8 cellular contexts compared by ENCODE assay signal in the genomic region with DNA sequence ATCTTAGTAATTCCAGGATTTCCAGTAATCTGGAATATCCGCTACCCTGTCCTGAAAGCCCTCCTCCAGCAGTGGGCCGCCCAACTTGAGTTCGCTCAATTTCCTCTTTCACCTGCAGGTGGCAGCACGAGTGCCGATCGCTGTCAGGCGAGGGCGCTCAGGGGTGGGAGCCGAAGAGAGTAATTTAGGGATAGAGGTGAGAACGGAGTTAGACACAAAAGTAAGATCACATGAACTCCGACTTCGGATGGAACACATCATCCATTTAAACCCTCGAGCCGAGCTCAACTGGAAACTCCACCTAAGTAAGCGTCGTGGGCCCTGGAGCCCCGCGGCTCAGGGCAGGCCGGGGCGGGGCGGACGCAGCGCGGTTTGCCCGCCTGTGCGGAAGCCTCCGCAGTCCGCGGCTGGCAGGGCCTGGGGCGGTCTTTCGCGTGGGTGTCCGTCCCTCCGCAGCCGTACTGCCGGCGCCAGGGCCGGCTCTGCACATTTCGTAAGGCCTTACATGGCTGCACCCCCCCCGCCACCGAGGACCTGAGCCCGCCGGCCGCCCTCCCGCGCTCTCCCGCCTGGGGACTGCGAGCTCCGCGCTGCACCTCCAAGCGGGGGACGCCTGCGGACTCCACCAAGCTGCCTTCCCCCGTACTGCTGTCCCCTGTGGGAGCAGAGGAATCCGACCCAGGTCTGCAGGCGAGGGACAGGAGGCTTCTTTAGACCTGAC.
DNase-seq lines count a peak whose midpoint lies in the region.

No MANE protein-coding gene starts in this region.

- H3K27me3 ChIP-seq in H7 (ENCODE audit: control insufficient read depth, insufficient read depth, low read length) (peaks cover 14% of the 10 kb centered on the region), SJCRH30 (peaks cover 9% of the 10 kb centered on the region; the same call in 1 of the 2 replicates)

- no peak overlapping the region for H3K27ac ChIP-seq in SJCRH30

- peak overlapping the region; percentile 58 for H3K4me3 ChIP-seq in H7 (ENCODE audit: insufficient read depth, low read depth, low read length)
- H3K4me3 ChIP-seq in SJCRH30 = peak overlapping the region; percentile 59

- peak; percentile 85 for DNase-seq in ELR (ENCODE audit: low read depth)
- DNase-seq in H7 = peak; percentile 87
- DNase-seq in LoVo (ENCODE audit: low spot score) = peak; percentile 75
- peak; percentile 79 to 89 for DNase-seq in SJCRH30
- peak; percentile 48 to 76 (median 70) for DNase-seq in activated naive CD4-positive, alpha-beta T cell (lab: John Stamatoyannopoulos, UW)
- DNase-seq in germinal center (ENCODE audit: low spot score) = peak; percentile 81
- peak in 51 of 56 donors; percentile 10 to 83 (median 53) for DNase-seq in nucleus accumbens (lab: John Stamatoyannopoulos, UW)
- peak; percentile 89 for DNase-seq in superior temporal gyrus (ENCODE audit: extremely low spot score)

- H3K9me3 ChIP-seq in SJCRH30 (replicated peaks) = no peaks in the 10 kb centered on the region

- H3K36me3 ChIP-seq in H7 (replicated peaks; ENCODE audit: control insufficient read depth, insufficient read depth, low read length) = no peaks in the 10 kb centered on the region
- no peaks in the 10 kb centered on the region for H3K36me3 ChIP-seq in SJCRH30

- 0 out of 2 replicates have a peak, but pooled peaks cover 3% of the 10 kb centered on the region for H3K4me1 ChIP-seq in SJCRH30
